In genomic region chr17:70525976-70526375, GRCh38 we compare ENCODE assay signal across 25 cellular contexts.
"Had no signal": no experiment of that assay in that cellular context is flagged by ENCODE, and none has a peak within 500 bp of the region (broad histone marks: within the 10 kb centered on the region; RNA-seq: fewer than 3 reads in every experiment).

No MANE protein-coding gene starts in this region.

- H3K27me3 Mint-ChIP-seq: activated CD4-positive, alpha-beta T cell treated with anti-CD3 and anti-CD28 coated beads, Interleukin-2, amount 10 ng/mL, durations not matched to agents 24 days and 14 days; activated CD8-positive, alpha-beta memory T cell treated with anti-CD3 and anti-CD28 coated beads, Interleukin-2, amount 10 ng/mL, durations not matched to agents 7 days and 5 days; activated CD8-positive, alpha-beta T cell treated with anti-CD3 and anti-CD28 coated beads for 36 hours; activated naive CD4-positive, alpha-beta T cell treated with anti-CD3 and anti-CD28 coated beads, Interleukin-2, amount 10 ng/mL, durations not matched to agents 7 days and 5 days had no signal

- H3K27me3 ChIP-seq: neural progenitor cell, upper lobe of right lung had no signal

- H3K36me3 Mint-ChIP-seq: activated CD8-positive, alpha-beta memory T cell treated with anti-CD3 and anti-CD28 coated beads, Interleukin-2, amount 10 ng/mL, durations not matched to agents 7 days and 5 days; activated naive CD4-positive, alpha-beta T cell treated with anti-CD3 and anti-CD28 coated beads, Interleukin-2, amount 10 ng/mL, durations not matched to agents 7 days and 5 days; naive thymus-derived CD4-positive, alpha-beta T cell; neural progenitor cell had no signal

- H3K36me3 ChIP-seq: lower lobe of right lung, neural progenitor cell, upper lobe of right lung had no signal

- H3K9me3 ChIP-seq: lower lobe of right lung, upper lobe of right lung had no signal

- H3K4me3 Mint-ChIP-seq: activated CD4-positive, alpha-beta T cell treated with anti-CD3 and anti-CD28 coated beads, Interleukin-2, amount 10 ng/mL, durations not matched to agents 24 days and 14 days; activated CD8-positive, alpha-beta memory T cell treated with anti-CD3 and anti-CD28 coated beads, Interleukin-2, amount 10 ng/mL, durations not matched to agents 7 days and 5 days; activated CD8-positive, alpha-beta T cell treated with anti-CD3 and anti-CD28 coated beads for 36 hours; activated naive CD4-positive, alpha-beta T cell treated with anti-CD3 and anti-CD28 coated beads, Interleukin-2, amount 10 ng/mL, durations not matched to agents 7 days and 5 days; naive thymus-derived CD4-positive, alpha-beta T cell; neural progenitor cell had no signal

- H2AFZ ChIP-seq: neural progenitor cell had no signal

- H3K4me1 Mint-ChIP-seq: activated CD8-positive, alpha-beta memory T cell treated with anti-CD3 and anti-CD28 coated beads, Interleukin-2, amount 10 ng/mL, durations not matched to agents 7 days and 5 days; activated naive CD4-positive, alpha-beta T cell treated with anti-CD3 and anti-CD28 coated beads, Interleukin-2, amount 10 ng/mL, durations not matched to agents 7 days and 5 days; naive thymus-derived CD4-positive, alpha-beta T cell; neural progenitor cell had no signal

- H3K4me2 ChIP-seq: neural progenitor cell had no signal

- H3K27ac Mint-ChIP-seq: activated CD4-positive, alpha-beta T cell treated with anti-CD3 and anti-CD28 coated beads, Interleukin-2, amount 10 ng/mL, durations not matched to agents 24 days and 14 days; activated CD8-positive, alpha-beta memory T cell treated with anti-CD3 and anti-CD28 coated beads, Interleukin-2, amount 10 ng/mL, durations not matched to agents 7 days and 5 days; activated CD8-positive, alpha-beta T cell treated with anti-CD3 and anti-CD28 coated beads for 36 hours; activated naive CD4-positive, alpha-beta T cell treated with anti-CD3 and anti-CD28 coated beads, Interleukin-2, amount 10 ng/mL, durations not matched to agents 7 days and 5 days; naive thymus-derived CD4-positive, alpha-beta T cell; neural progenitor cell; progenitor cell of endocrine pancreas had no signal

- ATAC-seq: activated CD4-positive, CD25-positive, alpha-beta regulatory T cell treated with anti-CD3 and anti-CD28 coated beads, Interleukin-2, amount 50 U/mL, for 24 hours; activated CD8-positive, alpha-beta memory T cell treated with anti-CD3 and anti-CD28 coated beads, Interleukin-2, amount 10 ng/mL, durations not matched to agents 7 days and 5 days; activated CD8-positive, alpha-beta T cell treated with anti-CD3 and anti-CD28 coated beads for 36 hours; left lobe of liver; lower lobe of right lung; naive thymus-derived CD4-positive, alpha-beta T cell; stimulated activated naive CD8-positive, alpha-beta T cell treated with anti-CD3 and anti-CD28 coated beads, Interleukin-15, Interleukin-2, amounts not matched to agents 100 U/mL and 50 U/mL, for 24 hours; upper lobe of right lung had no signal

- H3K9ac ChIP-seq: neural progenitor cell had no signal

- H3K4me3 ChIP-seq: lower lobe of right lung, neural progenitor cell, upper lobe of right lung had no signal

- H3K4me1 ChIP-seq: neural progenitor cell had no signal

- H3K27ac ChIP-seq: lower lobe of right lung, neural progenitor cell, VCaP had no signal

- DNase-seq: activated CD4-positive, alpha-beta T cell treated with anti-CD3 and anti-CD28 coated beads, Interleukin-2, amount 10 ng/mL, durations not matched to agents 24 days and 14 days; activated CD8-positive, alpha-beta memory T cell treated with anti-CD3 and anti-CD28 coated beads, Interleukin-2, amount 10 ng/mL, durations not matched to agents 7 days and 5 days; activated CD8-positive, alpha-beta T cell treated with anti-CD3 and anti-CD28 coated beads for 36 hours; activated effector memory CD4-positive, alpha-beta T cell treated with anti-CD3 and anti-CD28 coated beads, Interleukin-2, amount 50 U/mL, for 16 hours; activated naive CD4-positive, alpha-beta T cell treated with anti-CD3 and anti-CD28 coated beads, Interleukin-2, amount 10 ng/mL, durations not matched to agents 7 days and 5 days; activated T-cell treated with anti-CD3 and anti-CD28 coated beads for 4 hours; amygdala; cerebellar nuclear complex; cortex of kidney; erythroblast; foreskin melanocyte; kidney; lower lobe of right lung; mesendoderm; naive thymus-derived CD4-positive, alpha-beta T cell; retina; stimulated activated CD4-positive, alpha-beta T cell treated with anti-CD3 and anti-CD28 coated beads, Interleukin-4, amount 100 ng/mL, for 24 hours; stimulated activated naive CD8-positive, alpha-beta T cell treated with anti-CD3 and anti-CD28 coated beads, Interleukin-15, Interleukin-2, amounts not matched to agents 100 U/mL and 50 U/mL, for 24 hours; T-helper 2 cell; upper lobe of right lung had no signal

- H3K9me3 Mint-ChIP-seq: activated CD4-positive, alpha-beta T cell treated with anti-CD3 and anti-CD28 coated beads, Interleukin-2, amount 10 ng/mL, durations not matched to agents 24 days and 14 days; activated CD8-positive, alpha-beta T cell treated with anti-CD3 and anti-CD28 coated beads for 36 hours; activated naive CD4-positive, alpha-beta T cell treated with anti-CD3 and anti-CD28 coated beads, Interleukin-2, amount 10 ng/mL, durations not matched to agents 7 days and 5 days; naive thymus-derived CD4-positive, alpha-beta T cell had no signal
